ENCODE assay signal across 14 cellular contexts in genomic region chr7:111094387-111094786, GRCh38. TPM values are rescaled to one million over a fixed set of nuclear protein-coding genes. Genes with fewer than 3 reads are reported as not detected.
DNase-seq lines count a peak whose midpoint lies in the region; FAIRE-seq and TF ChIP-seq lines count a peak whose summit lies in the region.
"Had no signal": no experiment of that assay in that cellular context is flagged by ENCODE, and none has a peak within 500 bp of the region (broad histone marks: within the 10 kb centered on the region; RNA-seq: fewer than 3 reads in every experiment).

No MANE protein-coding gene starts in this region.

- H3K36me3 ChIP-seq in OCI-LY1 (ENCODE audit: insufficient read depth, low read length) = no peaks in the 10 kb centered on the region
- no peaks in the 10 kb centered on the region for H3K36me3 ChIP-seq in spleen
- H3K36me3 ChIP-seq: brain microvascular endothelial cell, MG63 had no signal

- no peak for DNase-seq in activated CD4-positive, alpha-beta T cell treated with anti-CD3 and anti-CD28 coated beads, Interleukin-2, amount 10 ng/mL, durations not matched to agents 7 days and 5 days
- DNase-seq in activated CD4-positive, alpha-beta T cell treated with anti-CD3 and anti-CD28 coated beads, Interleukin-2, amount 50 U/mL, for 4 hours = no peak
- DNase-seq in cerebellar cortex (ENCODE audit: low spot score) (peak; percentile 63), GM12891 (ENCODE audit: insufficient read length, low spot score) (no peak), spleen (no peak), chondrocyte (ENCODE audit: low spot score) (no peak)
- DNase-seq: brain microvascular endothelial cell; effector memory CD8-positive, alpha-beta T cell; mammary epithelial cell; MG63; NCI-H2081 treated with DMSO at 0.1 percent for 48 hours had no signal

- CTCF ChIA-PET in activated CD4-positive, alpha-beta T cell treated with anti-CD3 and anti-CD28 coated beads, Interleukin-2, amount 10 ng/mL, durations not matched to agents 7 days and 5 days (lab: Charles Lee) = interaction anchor here (1.3 to 1.9 kb wide), 3 partner anchors 9 to 188 kb away, joined by 3 to 10 read pairs (median 3); no protein-coding TSS in a partner anchor

- POLR2A ChIA-PET in activated CD4-positive, alpha-beta T cell treated with anti-CD3 and anti-CD28 coated beads, Interleukin-2, amount 10 ng/mL, durations not matched to agents 7 days and 5 days (lab: Charles Lee) = no interaction called here

- no peaks in the 10 kb centered on the region for H3K9me3 Mint-ChIP-seq in activated CD4-positive, alpha-beta T cell treated with anti-CD3 and anti-CD28 coated beads, Interleukin-2, amount 10 ng/mL, durations not matched to agents 7 days and 5 days
- H3K9me3 Mint-ChIP-seq in stimulated activated naive CD8-positive, alpha-beta T cell treated with anti-CD3 and anti-CD28 coated beads, Interleukin-15, Interleukin-2, amounts not matched to agents 100 ng/mL and 50 ng/mL, for 24 hours = no peaks in the 10 kb centered on the region
- H3K9me3 Mint-ChIP-seq in chondrocyte (ENCODE audit: low read depth) = no peaks in the 10 kb centered on the region
- H3K9me3 Mint-ChIP-seq: effector memory CD8-positive, alpha-beta T cell had no signal

- H3K4me1 ChIP-seq in OCI-LY1 (ENCODE audit: insufficient read depth, low read length, severe bottlenecking) = peaks cover 96% of the 10 kb centered on the region
- peaks cover 0 to 16% (median 3%) of the 10 kb centered on the region in 6 donors for H3K4me1 ChIP-seq in spleen

- H3K9me3 ChIP-seq in OCI-LY1 (ENCODE audit: low read length) (no peaks in the 10 kb centered on the region), spleen (no peaks in the 10 kb centered on the region)
- H3K9me3 ChIP-seq: MG63 had no signal

- WGBS in spleen, 5 donors = 74 to 86% (median 78%) methylated on average over 1 of the region's 1 CpG

- H3K79me2 ChIP-seq in OCI-LY1 (ENCODE audit: insufficient read depth, low read length) = peaks cover 14% of the 10 kb centered on the region

- peak overlapping the region; percentile 57 for H3K4me2 ChIP-seq in OCI-LY1 (ENCODE audit: low read length)

- H3K4me3 ChIP-seq in OCI-LY1 (ENCODE audit: low read depth, low read length, poor library complexity, severe bottlenecking) (peak overlapping the region; percentile 58), spleen (no peak overlapping the region)
- H3K4me3 ChIP-seq: MG63 had no signal

- H2AFZ ChIP-seq in OCI-LY1 (ENCODE audit: low read length) = no peak overlapping the region

- peaks cover 57% of the 10 kb centered on the region for H3K4me1 Mint-ChIP-seq in activated CD4-positive, alpha-beta T cell treated with anti-CD3 and anti-CD28 coated beads, Interleukin-2, amount 10 ng/mL, durations not matched to agents 7 days and 5 days
- peaks cover 73% of the 10 kb centered on the region for H3K4me1 Mint-ChIP-seq in stimulated activated naive CD8-positive, alpha-beta T cell treated with anti-CD3 and anti-CD28 coated beads, Interleukin-15, Interleukin-2, amounts not matched to agents 100 ng/mL and 50 ng/mL, for 24 hours (ENCODE audit: low read depth)
- H3K4me1 Mint-ChIP-seq in chondrocyte (ENCODE audit: low read depth) = peaks cover 22% of the 10 kb centered on the region

- H3K27me3 Mint-ChIP-seq in activated CD4-positive, alpha-beta T cell treated with anti-CD3 and anti-CD28 coated beads, Interleukin-2, amount 10 ng/mL, durations not matched to agents 7 days and 5 days = no peaks in the 10 kb centered on the region
- no peaks in the 10 kb centered on the region for H3K27me3 Mint-ChIP-seq in stimulated activated naive CD8-positive, alpha-beta T cell treated with anti-CD3 and anti-CD28 coated beads, Interleukin-15, Interleukin-2, amounts not matched to agents 100 ng/mL and 50 ng/mL, for 24 hours
- no peaks in the 10 kb centered on the region for H3K27me3 Mint-ChIP-seq in chondrocyte (ENCODE audit: low read depth)
- H3K27me3 Mint-ChIP-seq: effector memory CD8-positive, alpha-beta T cell had no signal

- TF ChIP-seq CTCF in OCI-LY1 (IDR thresholded peaks at IDR 0.05; ENCODE audit: low read length) (no peak), spleen (IDR thresholded peaks at IDR 0.05 in 8 of 11, conservative IDR thresholded peaks at IDR 0.05 in 3 of 11) (no peak), chondrocyte (IDR thresholded peaks at IDR 0.05) (no peak)

- no peaks in the 10 kb centered on the region for H3F3A ChIP-seq in OCI-LY1 (ENCODE audit: insufficient read depth, low read length)

- no peaks in the 10 kb centered on the region for H3K9me2 ChIP-seq in OCI-LY1 (ENCODE audit: low read depth, low read length)

- H3K36me3 Mint-ChIP-seq in activated CD4-positive, alpha-beta T cell treated with anti-CD3 and anti-CD28 coated beads, Interleukin-2, amount 10 ng/mL, durations not matched to agents 7 days and 5 days (ENCODE audit: low read depth) = peaks cover 81% of the 10 kb centered on the region
- H3K36me3 Mint-ChIP-seq in stimulated activated naive CD8-positive, alpha-beta T cell treated with anti-CD3 and anti-CD28 coated beads, Interleukin-15, Interleukin-2, amounts not matched to agents 100 ng/mL and 50 ng/mL, for 24 hours (ENCODE audit: low read depth) = peaks cover 56% of the 10 kb centered on the region
- no peaks in the 10 kb centered on the region for H3K36me3 Mint-ChIP-seq in chondrocyte (ENCODE audit: low read depth)

- H4K20me1 ChIP-seq in OCI-LY1 (ENCODE audit: insufficient read depth, low read length) = no peaks in the 10 kb centered on the region

- intact Hi-C loops in spleen (cut with DNase I; ENCODE audit: low total_unique reads) = loop anchor here (5.0 kb wide), 1 partner anchor 393 kb away; no protein-coding TSS in a partner anchor

- peak overlapping the region; percentile 93 for H3K27ac Mint-ChIP-seq in activated CD4-positive, alpha-beta T cell treated with anti-CD3 and anti-CD28 coated beads, Interleukin-2, amount 10 ng/mL, durations not matched to agents 7 days and 5 days
- H3K27ac Mint-ChIP-seq in stimulated activated naive CD8-positive, alpha-beta T cell treated with anti-CD3 and anti-CD28 coated beads, Interleukin-15, Interleukin-2, amounts not matched to agents 100 ng/mL and 50 ng/mL, for 24 hours = peak overlapping the region; percentile 99
- H3K27ac Mint-ChIP-seq in chondrocyte (ENCODE audit: unreplicated experiment) = no peak overlapping the region
- H3K27ac Mint-ChIP-seq: effector memory CD8-positive, alpha-beta T cell had no signal

- H3K27me3 ChIP-seq in OCI-LY1 (ENCODE audit: insufficient read depth, low read length) (no peaks in the 10 kb centered on the region), spleen (replicated peaks in 1 of 7) (no peaks in the 10 kb centered on the region)
- H3K27me3 ChIP-seq: brain microvascular endothelial cell, MG63 had no signal

- no peak for FAIRE-seq in GM12891 (lab: Jason Lieb, UNC)
- FAIRE-seq: D721Med had no signal

- TF ChIP-seq POLR2A in GM12891 (IDR thresholded peaks at IDR 0.05; ENCODE audit: low read depth, low read length) (no peak), spleen (IDR thresholded peaks at IDR 0.05) (no peak)

- H3K27ac ChIP-seq in OCI-LY1 (ENCODE audit: low read depth, low read length, poor library complexity, severe bottlenecking) (peak overlapping the region; percentile 56), spleen (no peak overlapping the region)
- H3K27ac ChIP-seq: brain microvascular endothelial cell had no signal

- H3K4me3 Mint-ChIP-seq in activated CD4-positive, alpha-beta T cell treated with anti-CD3 and anti-CD28 coated beads, Interleukin-2, amount 10 ng/mL, durations not matched to agents 7 days and 5 days = peak overlapping the region; percentile 99
- H3K4me3 Mint-ChIP-seq in stimulated activated naive CD8-positive, alpha-beta T cell treated with anti-CD3 and anti-CD28 coated beads, Interleukin-15, Interleukin-2, amounts not matched to agents 100 ng/mL and 50 ng/mL, for 24 hours = peak overlapping the region; percentile 93
- no peak overlapping the region for H3K4me3 Mint-ChIP-seq in chondrocyte (ENCODE audit: unreplicated experiment)

- H3K9ac ChIP-seq in OCI-LY1 (ENCODE audit: low read length) = peak overlapping the region; percentile 9; the same call in 1 of the 2 replicates

TF ChIP-seq in GM12891, 5 proteins besides CTCF, POLR2A, EP300 and RAD21:
- TF ChIP-seq SPI1 (IDR thresholded peaks at IDR 0.05; ENCODE audit: low read depth, low read length) = no peak
- TF ChIP-seq TAF1 (IDR thresholded peaks at IDR 0.05; ENCODE audit: low read depth, low read length) = no peak
- TF ChIP-seq POLR2AphosphoS5 (IDR thresholded peaks at IDR 0.05; ENCODE audit: low read depth, low read length) = no peak
- no peak for TF ChIP-seq POU2F2 (IDR thresholded peaks at IDR 0.05; ENCODE audit: low read depth, low read length)
- TF ChIP-seq PAX5 (IDR thresholded peaks at IDR 0.05; ENCODE audit: insufficient read depth, low read length, severe bottlenecking) = no peak

RNA-seq across cellular contexts. Expression of gene LRRN3, which starts 3.5 kb away (rescaled TPM):
- total RNA-seq in activated CD4-positive, alpha-beta T cell treated with anti-CD3 and anti-CD28 coated beads, Interleukin-2, amount 10 ng/mL, durations not matched to agents 7 days and 5 days = 100 to 1,000 TPM; 211 to 262 TPM
- polyA plus RNA-seq in GM12891 (2012; ENCODE audit: low read depth, missing spikeins) = 0.04 TPM
- total RNA-seq in spleen (1 to 10 TPM in 2 of 7 donors, under 1 TPM in 4, not detected in 1; 0.17 to 1.7 (median 0.34) TPM), chondrocyte (0.65 to 1.3 TPM (median 0.74 TPM) in 3 replicates)
- polyA plus RNA-seq in spleen = under 1 TPM; 0.10 to 0.50 (median 0.13) TPM

Comparison
In these comparisons a context has a peak if more than half of its experiments do, and no peak if none do; other contexts are left out.
1. RNA of gene LRRN3, which starts 3.5 kb away (total RNA-seq): 211 to 262 TPM in activated CD4-positive, alpha-beta T cell treated with anti-CD3 and anti-CD28 coated beads, Interleukin-2, amount 10 ng/mL, durations not matched to agents 7 days and 5 days; 0.65 to 1.3 TPM in chondrocyte and 0.17 to 1.7 TPM in spleen; every median in the first group is over 10 times any median in the second.